In genomic region chr5:14569948-14570691, GRCh38 we compare ENCODE assay signal across 19 cellular contexts. TPM values are rescaled to one million over a fixed set of nuclear protein-coding genes. Genes with fewer than 3 reads are reported as not detected.
DNase-seq lines count a peak whose midpoint lies in the region; ATAC-seq and TF ChIP-seq lines count a peak whose summit lies in the region.
"Had no signal": no experiment of that assay in that cellular context is flagged by ENCODE, and none has a peak within 500 bp of the region (broad histone marks: within the 10 kb centered on the region; RNA-seq: fewer than 3 reads in every experiment).

No MANE protein-coding gene starts in this region.

- no peak overlapping the region for H2BK120ac ChIP-seq in mesendoderm (ENCODE audit: low read depth, low read length)

- peaks cover 4% of the 10 kb centered on the region for H3K9me3 Mint-ChIP-seq in activated T-cell treated with anti-CD3 and anti-CD28 coated beads, Interleukin-2, amount 50 U/mL, for 24 hours
- peaks cover 0 to 12% of the 10 kb centered on the region in 2 donors for H3K9me3 Mint-ChIP-seq in activated naive CD4-positive, alpha-beta T cell treated with anti-CD3 and anti-CD28 coated beads, Interleukin-2, amount 50 U/mL, for 72 hours

- no peak overlapping the region for H3K18ac ChIP-seq in mesendoderm (ENCODE audit: low read length)

- no peaks in the 10 kb centered on the region for H3K36me3 Mint-ChIP-seq in activated T-cell treated with anti-CD3 and anti-CD28 coated beads, Interleukin-2, amount 50 U/mL, for 24 hours (ENCODE audit: low read depth)
- H3K36me3 Mint-ChIP-seq in activated naive CD4-positive, alpha-beta T cell treated with anti-CD3 and anti-CD28 coated beads, Interleukin-2, amount 50 U/mL, for 72 hours, result no peaks in the 10 kb centered on the region

- H3K36me3 ChIP-seq in RWPE2 (ENCODE audit: low read depth) (no peaks in the 10 kb centered on the region), HAP-1 (replicated peaks) (no peaks in the 10 kb centered on the region), mesendoderm (ENCODE audit: control insufficient read depth, insufficient read depth, low read length) (no peaks in the 10 kb centered on the region)
- H3K36me3 ChIP-seq: SJSA1 had no signal

- H4K8ac ChIP-seq in mesendoderm (ENCODE audit: low read depth, low read length), result no peak overlapping the region

- no peak overlapping the region for H2BK5ac ChIP-seq in mesendoderm (ENCODE audit: low read length)

- no peaks in the 10 kb centered on the region for H3K79me2 ChIP-seq in mesendoderm (ENCODE audit: control insufficient read depth, insufficient read depth, low read length)

- no peak overlapping the region for H3K23ac ChIP-seq in mesendoderm (ENCODE audit: low read length)

- DNase-seq in DMS53 (lab: John Stamatoyannopoulos, UW) (peak; percentile 95), HuH-7.5 (ENCODE audit: low spot score) (peak; percentile 75), RWPE2 (ENCODE audit: low spot score) (no peak), kidney tubule cell (ENCODE audit: low spot score) (peak; percentile 14), HAP-1 (ENCODE audit: low spot score in 2 of 2) (no peak), mesendoderm (no peak)
- DNase-seq in activated T-cell treated with anti-CD3 and anti-CD28 coated beads, Interleukin-2, amount 50 U/mL, for 24 hours, result no peak
- no peak for DNase-seq in activated naive CD4-positive, alpha-beta T cell treated with anti-CD3 and anti-CD28 coated beads, Interleukin-2, amount 50 U/mL, for 72 hours (ENCODE audit: low spot score in 2 of 2)
- DNase-seq: COR-L47, HCEC 1CT, Karpas-422, NCI-H1105 treated with DMSO at 0.1 percent for 48 hours, NCI-H1930, NCI-H2171, NCI-H446, NCI-H82, T-helper 2 cell had no signal

- ATAC-seq in RWPE2 (ENCODE audit: low read depth), result peak; percentile 21; the same call in 1 of the 3 replicates
- ATAC-seq in activated naive CD4-positive, alpha-beta T cell treated with anti-CD3 and anti-CD28 coated beads, Interleukin-2, amount 50 U/mL, for 72 hours, result no peak

- H3K27ac Mint-ChIP-seq in activated T-cell treated with anti-CD3 and anti-CD28 coated beads, Interleukin-2, amount 50 U/mL, for 24 hours, result no peak overlapping the region
- H3K27ac Mint-ChIP-seq in activated naive CD4-positive, alpha-beta T cell treated with anti-CD3 and anti-CD28 coated beads, Interleukin-2, amount 50 U/mL, for 72 hours, result no peak overlapping the region

- H3K27me3 ChIP-seq in RWPE2 (ENCODE audit: insufficient read depth, poor library complexity, severe bottlenecking) (no peaks in the 10 kb centered on the region), HAP-1 (ENCODE audit: low read depth) (no peaks in the 10 kb centered on the region), mesendoderm (ENCODE audit: insufficient read depth, low read length, poor library complexity) (no peaks in the 10 kb centered on the region)
- H3K27me3 ChIP-seq: SJSA1 had no signal

- H3K4me2 ChIP-seq in mesendoderm (ENCODE audit: low read length), result no peak overlapping the region

- H3K4ac ChIP-seq in mesendoderm (ENCODE audit: low read depth, low read length), result no peak overlapping the region

- TF ChIP-seq CTCF in RWPE2 (IDR thresholded peaks at IDR 0.05; ENCODE audit: poor library complexity, severe bottlenecking), result no peak

- H3K4me1 ChIP-seq in RWPE2 (ENCODE audit: insufficient read depth, poor library complexity, severe bottlenecking) (no peaks in the 10 kb centered on the region), HAP-1 (peaks cover 12% of the 10 kb centered on the region), mesendoderm (ENCODE audit: control insufficient read depth, low read depth, low read length) (no peaks in the 10 kb centered on the region)
- H3K4me1 ChIP-seq: SJSA1 had no signal

- H2BK15ac ChIP-seq in mesendoderm (replicated peaks; ENCODE audit: low read depth), result no peak overlapping the region

- H3K4me3 ChIP-seq in RWPE2 (ENCODE audit: severe bottlenecking) (no peak overlapping the region), HAP-1 (no peak overlapping the region), mesendoderm (ENCODE audit: low read length) (no peak overlapping the region)
- H3K4me3 ChIP-seq: SJSA1 had no signal

- in situ Hi-C loops in HAP-1 (cut with MboI; ENCODE audit: low sequenced_read_pairs), result no loop called here

- no peak overlapping the region for H4K5ac ChIP-seq in mesendoderm (ENCODE audit: low read length)

- H3K4me3 Mint-ChIP-seq in activated T-cell treated with anti-CD3 and anti-CD28 coated beads, Interleukin-2, amount 50 U/mL, for 24 hours, result no peak overlapping the region
- H3K4me3 Mint-ChIP-seq: CD14-positive monocyte had no signal

- H3K9ac ChIP-seq in mesendoderm (ENCODE audit: low read length), result no peak overlapping the region

- no peaks in the 10 kb centered on the region for H3K27me3 Mint-ChIP-seq in activated T-cell treated with anti-CD3 and anti-CD28 coated beads, Interleukin-2, amount 50 U/mL, for 24 hours

- H3K56ac ChIP-seq in mesendoderm (ENCODE audit: low read length), result no peak overlapping the region

- H3K4me1 Mint-ChIP-seq in activated T-cell treated with anti-CD3 and anti-CD28 coated beads, Interleukin-2, amount 50 U/mL, for 24 hours (ENCODE audit: low read depth), result no peaks in the 10 kb centered on the region

- H3K27ac ChIP-seq in RWPE2 (ENCODE audit: poor library complexity, severe bottlenecking) (no peak overlapping the region), mesendoderm (ENCODE audit: low read depth, low read length) (no peak overlapping the region)
- H3K27ac ChIP-seq: SJSA1 had no signal

- no CpG with 5 or more reads among the region's 4 CpGs for WGBS in mesendoderm (ENCODE audit: extremely low coverage, insufficient coverage, low lambda C conversion rate)

- H3K9me3 ChIP-seq in RWPE2 (ENCODE audit: severe bottlenecking) (no peaks in the 10 kb centered on the region), HAP-1 (no peaks in the 10 kb centered on the region)
- H3K9me3 ChIP-seq: SJSA1 had no signal

- H3K79me1 ChIP-seq in mesendoderm (ENCODE audit: low read length), result no peaks in the 10 kb centered on the region

- H2AK5ac ChIP-seq in mesendoderm (ENCODE audit: low read length), result no peak overlapping the region

RNA-seq across cellular contexts. Expression of gene OTULINL, which starts 11.5 kb away (rescaled TPM):
- total RNA-seq in activated naive CD4-positive, alpha-beta T cell treated with anti-CD3 and anti-CD28 coated beads, Interleukin-2, amount 50 U/mL, for 72 hours, result 10 to 100 TPM; 10.3 to 16.5 TPM
- 6.0 TPM for polyA plus RNA-seq in mesendoderm (2013, experiment 1 of 2)
- polyA plus RNA-seq in mesendoderm (2013, experiment 2 of 2), result 6.1 TPM

Comparison
In these comparisons a context has a peak if more than half of its experiments do, and no peak if none do; other contexts are left out.
1. DNase-seq: peak in DMS53 (single experiment), HuH-7.5 (single experiment) and kidney tubule cell (single experiment); none in RWPE2 (single experiment), activated T-cell treated with anti-CD3 and anti-CD28 coated beads, Interleukin-2, amount 50 U/mL, for 24 hours (single experiment), HAP-1 (0 of 2), activated naive CD4-positive, alpha-beta T cell treated with anti-CD3 and anti-CD28 coated beads, Interleukin-2, amount 50 U/mL, for 72 hours (0 of 2) and mesendoderm (single experiment).